ENCODE assay signal across 27 cellular contexts in genomic region chr4:73281396-73281795, GRCh38.
"Had no signal": no experiment of that assay in that cellular context is flagged by ENCODE, and none has a peak within 500 bp of the region (broad histone marks: within the 10 kb centered on the region; RNA-seq: fewer than 3 reads in every experiment).

No MANE protein-coding gene starts in this region.

- ATAC-seq: foreskin keratinocyte; gastroesophageal sphincter; left ventricle myocardium superior; lower lobe of right lung; mucosa of descending colon; natural killer cell treated with Interleukin-12 subunit alpha and Interleukin-12 subunit beta and Interleukin-15 and Interleukin-18, amount 100 ng/mL, for 72 hours; right lobe of liver; stimulated activated naive B cell treated with anti-CD40 and anti-IgM and Interleukin-4, amounts not matched to agents 10 μg/mL and 1 μg/mL and 100 μg/mL, for 72 hours had no signal

- H3K27me3 Mint-ChIP-seq: dendritic cell treated with granulocyte-macrophage colony-stimulating factor and Interleukin-4, amounts not matched to agents 40 ng/mL and 50 ng/mL, for 4 days; memory B cell; naive B cell; natural killer cell treated with Interleukin-12 subunit alpha and Interleukin-12 subunit beta and Interleukin-15 and Interleukin-18, amount 100 ng/mL, for 72 hours; progenitor cell of endocrine pancreas; stimulated activated naive B cell treated with anti-CD40 and anti-IgM and Interleukin-4, amounts not matched to agents 10 μg/mL and 1 μg/mL and 100 μg/mL, for 72 hours; stimulated activated naive CD8-positive, alpha-beta T cell treated with anti-CD3 and anti-CD28 coated beads, Interleukin-15, Interleukin-2, amounts not matched to agents 100 ng/mL and 50 ng/mL, for 24 hours had no signal

- H3K4me1 ChIP-seq: colonic mucosa, esophagus muscularis mucosa, foreskin keratinocyte, gastroesophageal sphincter, lower lobe of right lung, parathyroid adenoma, tibial nerve, vagina had no signal

- H3K27ac Mint-ChIP-seq: dendritic cell treated with granulocyte-macrophage colony-stimulating factor and Interleukin-4, amounts not matched to agents 40 ng/mL and 50 ng/mL, for 4 days; endodermal cell; immature natural killer cell; memory B cell; naive B cell; natural killer cell treated with Interleukin-12 subunit alpha and Interleukin-12 subunit beta and Interleukin-15 and Interleukin-18, amount 100 ng/mL, for 72 hours; progenitor cell of endocrine pancreas; stimulated activated naive B cell treated with anti-CD40 and anti-IgM and Interleukin-4, amounts not matched to agents 10 μg/mL and 1 μg/mL and 100 μg/mL, for 72 hours; stimulated activated naive CD8-positive, alpha-beta T cell treated with anti-CD3 and anti-CD28 coated beads, Interleukin-15, Interleukin-2, amounts not matched to agents 100 ng/mL and 50 ng/mL, for 24 hours had no signal

- H3K4me1 Mint-ChIP-seq: endodermal cell; immature natural killer cell; memory B cell; neural crest cell; stimulated activated naive B cell treated with anti-CD40 and anti-IgM and Interleukin-4, amounts not matched to agents 10 μg/mL and 1 μg/mL and 100 μg/mL, for 72 hours had no signal

- H3K4me3 ChIP-seq: colonic mucosa, esophagus muscularis mucosa, gastroesophageal sphincter, lower lobe of right lung, mucosa of descending colon, right lobe of liver, thoracic aorta, tibial nerve, vagina had no signal

- H3K27me3 ChIP-seq: colonic mucosa, esophagus muscularis mucosa, foreskin keratinocyte, gastroesophageal sphincter, neutrophil, right lobe of liver, tibial nerve, vagina had no signal

- DNase-seq: colonic mucosa; effector CD8-positive, alpha-beta T cell; endodermal cell; foreskin keratinocyte; immature natural killer cell; left ventricle myocardium superior; lower lobe of right lung; mucosa of descending colon; naive B cell; right lobe of liver; small intestine; stimulated activated CD4-positive, alpha-beta T cell treated with anti-CD3 and anti-CD28 coated beads, Interleukin-15, amount 100 ng/mL, for 24 hours; stimulated activated CD4-positive, alpha-beta T cell treated with anti-CD3 and anti-CD28 coated beads, Interleukin-2, amount 100 ng/mL, for 48 hours; stimulated activated naive B cell treated with anti-CD40 and anti-IgM and Interleukin-4, amounts not matched to agents 10 μg/mL and 1 μg/mL and 100 μg/mL, for 72 hours had no signal

- H3K36me3 ChIP-seq: colonic mucosa, gastroesophageal sphincter, lower lobe of right lung, neutrophil, right lobe of liver, thoracic aorta, vagina had no signal

- H3K9me3 ChIP-seq: colonic mucosa, esophagus muscularis mucosa, lower lobe of right lung, neutrophil, right lobe of liver, thoracic aorta, vagina had no signal

- H3K27ac ChIP-seq: colonic mucosa, esophagus muscularis mucosa, foreskin keratinocyte, gastroesophageal sphincter, lower lobe of right lung, neutrophil, parathyroid adenoma, right lobe of liver, thoracic aorta, tibial nerve, vagina had no signal

- H3K4me3 Mint-ChIP-seq: dendritic cell treated with granulocyte-macrophage colony-stimulating factor and Interleukin-4, amounts not matched to agents 40 ng/mL and 50 ng/mL, for 4 days; endodermal cell; immature natural killer cell; memory B cell; naive B cell; natural killer cell treated with Interleukin-12 subunit alpha and Interleukin-12 subunit beta and Interleukin-15 and Interleukin-18, amount 100 ng/mL, for 72 hours; neural crest cell; stimulated activated naive B cell treated with anti-CD40 and anti-IgM and Interleukin-4, amounts not matched to agents 10 μg/mL and 1 μg/mL and 100 μg/mL, for 72 hours; stimulated activated naive CD8-positive, alpha-beta T cell treated with anti-CD3 and anti-CD28 coated beads, Interleukin-15, Interleukin-2, amounts not matched to agents 100 ng/mL and 50 ng/mL, for 24 hours had no signal

- H3K9me3 Mint-ChIP-seq: natural killer cell treated with Interleukin-12 subunit alpha and Interleukin-12 subunit beta and Interleukin-15 and Interleukin-18, amount 100 ng/mL, for 72 hours had no signal
